Comparison of ENCODE assay signal across 16 cellular contexts in genomic region chr4:183353557-183353956, GRCh38. TPM values are rescaled to one million over a fixed set of nuclear protein-coding genes. Genes with fewer than 3 reads are reported as not detected.
"Had no signal": no experiment of that assay in that cellular context is flagged by ENCODE, and none has a peak within 500 bp of the region (broad histone marks: within the 10 kb centered on the region; RNA-seq: fewer than 3 reads in every experiment).

No MANE protein-coding gene starts in this region.

- H3K27me3 ChIP-seq: ascending aorta, neural progenitor cell, pancreas, right atrium auricular region, tibial nerve had no signal

- H3K4me1 ChIP-seq: ascending aorta, left ventricle myocardium inferior, neural progenitor cell, right atrium auricular region, tibial nerve had no signal

- ATAC-seq: activated naive CD8-positive, alpha-beta T cell treated with anti-CD3 and anti-CD28 coated beads, Interleukin-2, amount 50 U/mL, for 24 hours; heart left ventricle; stimulated activated effector memory CD8-positive, alpha-beta T cell treated with anti-CD3 and anti-CD28 coated beads, Interleukin-12 subunit alpha, Interleukin-12 subunit beta, amount 100 ng/mL, for 72 hours had no signal

- H3K36me3 ChIP-seq: ascending aorta, heart left ventricle, left ventricle myocardium inferior, neural progenitor cell, pancreas, right atrium auricular region, tibial nerve had no signal

- H3K9ac ChIP-seq: neural progenitor cell had no signal

- H3K9me3 ChIP-seq: ascending aorta, heart left ventricle, left ventricle myocardium inferior, pancreas, right atrium auricular region, tibial nerve had no signal

- H3K36me3 Mint-ChIP-seq: neural progenitor cell; stimulated activated effector memory CD8-positive, alpha-beta T cell treated with anti-CD3 and anti-CD28 coated beads, Interleukin-12 subunit alpha, Interleukin-12 subunit beta, amount 100 ng/mL, for 72 hours had no signal

- H2AFZ ChIP-seq: neural progenitor cell had no signal

- H3K27ac Mint-ChIP-seq: activated naive CD8-positive, alpha-beta T cell treated with anti-CD3 and anti-CD28 coated beads, Interleukin-2, amount 50 U/mL, for 24 hours; activated T-helper 1 cell treated with anti-CD3 and anti-CD28 coated beads, Interleukin-12 subunit alpha, Interleukin-12 subunit beta, Interleukin-2, Interleukin-4 antibody, amounts not matched to agents 30 ng/mL and 10 ng/mL and 1 ng/mL, durations not matched to agents 14 hours and 24 hours and 36 hours; neural progenitor cell; stimulated activated effector memory CD8-positive, alpha-beta T cell treated with anti-CD3 and anti-CD28 coated beads, Interleukin-12 subunit alpha, Interleukin-12 subunit beta, amount 100 ng/mL, for 72 hours had no signal

- H3K4me3 ChIP-seq: ascending aorta, heart left ventricle, left ventricle myocardium inferior, neural progenitor cell, pancreas, right atrium auricular region, smooth muscle cell, tibial nerve had no signal

- H3K9me3 Mint-ChIP-seq: activated naive CD8-positive, alpha-beta T cell treated with anti-CD3 and anti-CD28 coated beads, Interleukin-2, amount 50 U/mL, for 24 hours; activated T-helper 1 cell treated with anti-CD3 and anti-CD28 coated beads, Interleukin-12 subunit alpha, Interleukin-12 subunit beta, Interleukin-2, Interleukin-4 antibody, amounts not matched to agents 30 ng/mL and 10 ng/mL and 1 ng/mL, durations not matched to agents 14 hours and 24 hours and 36 hours; stimulated activated effector memory CD8-positive, alpha-beta T cell treated with anti-CD3 and anti-CD28 coated beads, Interleukin-12 subunit alpha, Interleukin-12 subunit beta, amount 100 ng/mL, for 72 hours had no signal

- H3K4me2 ChIP-seq: neural progenitor cell, smooth muscle cell had no signal

- FAIRE-seq: frontal cortex, pancreas had no signal

- DNase-seq: activated CD4-positive, alpha-beta T cell treated with anti-CD3 and anti-CD28 coated beads for 48 hours; activated naive CD4-positive, alpha-beta T cell treated with Interleukin-2 at 50 U/mL for 16 hours; activated naive CD8-positive, alpha-beta T cell treated with anti-CD3 and anti-CD28 coated beads, Interleukin-2, amount 50 U/mL, for 24 hours; heart left ventricle; left ventricle myocardium inferior; mesenchymal stem cell; pancreas; T-helper 1 cell had no signal

- H3K27ac ChIP-seq: ascending aorta, heart left ventricle, left ventricle myocardium inferior, neural progenitor cell, pancreas, right atrium auricular region, tibial nerve had no signal

- H3K4me3 Mint-ChIP-seq: activated naive CD8-positive, alpha-beta T cell treated with anti-CD3 and anti-CD28 coated beads, Interleukin-2, amount 50 U/mL, for 24 hours; activated T-helper 1 cell treated with anti-CD3 and anti-CD28 coated beads, Interleukin-12 subunit alpha, Interleukin-12 subunit beta, Interleukin-2, Interleukin-4 antibody, amounts not matched to agents 30 ng/mL and 10 ng/mL and 1 ng/mL, durations not matched to agents 14 hours and 24 hours and 36 hours; neural progenitor cell; stimulated activated effector memory CD8-positive, alpha-beta T cell treated with anti-CD3 and anti-CD28 coated beads, Interleukin-12 subunit alpha, Interleukin-12 subunit beta, amount 100 ng/mL, for 72 hours had no signal

RNA-seq across cellular contexts. Expression of gene CLDN24, which starts 31.3 kb away (rescaled TPM):
- total RNA-seq: activated T-helper 1 cell treated with anti-CD3 and anti-CD28 coated beads, Interleukin-12 subunit alpha, Interleukin-12 subunit beta, Interleukin-2, Interleukin-4 antibody, amounts not matched to agents 30 ng/mL and 10 ng/mL and 1 ng/mL, durations not matched to agents 14 hours and 24 hours and 36 hours; ascending aorta; frontal cortex; heart left ventricle; left ventricle myocardium inferior; pancreas; right atrium auricular region; smooth muscle cell; tibial nerve had no signal
- polyA plus RNA-seq: heart left ventricle, pancreas, smooth muscle cell had no signal

RNA-seq across cellular contexts. Expression of gene CLDN22, which starts 33.5 kb away (rescaled TPM):
- total RNA-seq: activated T-helper 1 cell treated with anti-CD3 and anti-CD28 coated beads, Interleukin-12 subunit alpha, Interleukin-12 subunit beta, Interleukin-2, Interleukin-4 antibody, amounts not matched to agents 30 ng/mL and 10 ng/mL and 1 ng/mL, durations not matched to agents 14 hours and 24 hours and 36 hours; ascending aorta; frontal cortex; heart left ventricle; left ventricle myocardium inferior; pancreas; right atrium auricular region; smooth muscle cell; tibial nerve had no signal
- polyA plus RNA-seq: heart left ventricle had no signal
